Comparison of ENCODE assay signal across 24 cellular contexts in the genomic region with DNA sequence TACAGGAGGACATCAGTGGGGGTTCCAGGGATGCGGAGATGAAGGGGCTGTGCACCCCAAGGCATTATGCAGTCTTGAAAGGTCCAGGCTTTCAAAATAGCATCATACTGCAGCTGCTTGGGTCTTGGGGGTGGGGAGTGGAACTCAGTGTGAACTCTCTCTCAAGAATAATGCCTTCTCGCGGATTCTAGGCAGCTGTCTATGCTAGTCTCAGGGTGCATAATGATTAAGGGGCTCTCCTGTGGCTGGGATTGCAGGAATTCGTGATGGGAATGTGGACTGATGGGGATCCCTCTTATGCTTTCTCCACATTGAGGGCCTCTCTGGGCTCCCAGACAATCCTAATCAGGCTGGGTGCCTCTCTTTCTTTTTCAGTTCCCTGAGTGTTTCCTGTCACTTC.
"Had no signal": no experiment of that assay in that cellular context is flagged by ENCODE, and none has a peak within 500 bp of the region (broad histone marks: within the 10 kb centered on the region; RNA-seq: fewer than 3 reads in every experiment).

No MANE protein-coding gene starts in this region.

- H3K9me3 Mint-ChIP-seq: dendritic cell treated with granulocyte-macrophage colony-stimulating factor and Interleukin-4, amounts not matched to agents 40 ng/mL and 50 ng/mL, for 4 days; memory B cell; naive B cell had no signal

- H3K4me3 ChIP-seq: esophagus squamous epithelium, heart right ventricle, spleen, suprapubic skin, tibial nerve had no signal

- H3K27ac Mint-ChIP-seq: activated CD8-positive, alpha-beta memory T cell treated with anti-CD3 and anti-CD28 coated beads, Interleukin-2, amount 10 ng/mL, durations not matched to agents 7 days and 5 days; activated CD8-positive, alpha-beta T cell treated with anti-CD3 and anti-CD28 coated beads, Interleukin-2, amount 10 ng/mL, durations not matched to agents 7 days and 5 days; activated naive CD4-positive, alpha-beta T cell treated with anti-CD3 and anti-CD28 coated beads, Interleukin-2, amount 50 U/mL, for 72 hours; activated T-cell treated with anti-CD3 and anti-CD28 coated beads, Interleukin-2, amount 50 U/mL, for 72 hours; dendritic cell treated with granulocyte-macrophage colony-stimulating factor and Interleukin-4, amounts not matched to agents 40 ng/mL and 50 ng/mL, for 4 days; memory B cell; T-helper 17 cell had no signal

- H3K36me3 Mint-ChIP-seq: activated CD8-positive, alpha-beta memory T cell treated with anti-CD3 and anti-CD28 coated beads, Interleukin-2, amount 10 ng/mL, durations not matched to agents 7 days and 5 days; activated naive CD4-positive, alpha-beta T cell treated with anti-CD3 and anti-CD28 coated beads, Interleukin-2, amount 50 U/mL, for 72 hours; memory B cell; naive B cell had no signal

- DNase-seq: activated CD4-positive, alpha-beta T cell treated with anti-CD3 and anti-CD28 coated beads for 1 hour; activated CD8-positive, alpha-beta memory T cell treated with anti-CD3 and anti-CD28 coated beads, Interleukin-2, amount 10 ng/mL, durations not matched to agents 7 days and 5 days; activated CD8-positive, alpha-beta T cell treated with anti-CD3 and anti-CD28 coated beads, Interleukin-2, amount 10 ng/mL, durations not matched to agents 7 days and 5 days; activated naive CD4-positive, alpha-beta T cell; activated T-cell treated with anti-CD3 and anti-CD28 coated beads for 4 hours; activated T-cell treated with anti-CD3 and anti-CD28 coated beads, Interleukin-2, amount 50 U/mL, for 72 hours; esophagus squamous epithelium; foreskin melanocyte; heart right ventricle; naive B cell; occipital lobe; right cardiac atrium; spleen; stimulated activated naive CD4-positive, alpha-beta T cell; T-helper 17 cell; T1000; WERI-Rb-1 had no signal

- H3K4me1 ChIP-seq: esophagus squamous epithelium, heart right ventricle, spleen, suprapubic skin, tibial nerve had no signal

- H3K4me3 Mint-ChIP-seq: activated CD8-positive, alpha-beta memory T cell treated with anti-CD3 and anti-CD28 coated beads, Interleukin-2, amount 10 ng/mL, durations not matched to agents 7 days and 5 days; activated CD8-positive, alpha-beta T cell treated with anti-CD3 and anti-CD28 coated beads, Interleukin-2, amount 10 ng/mL, durations not matched to agents 7 days and 5 days; activated T-cell treated with anti-CD3 and anti-CD28 coated beads, Interleukin-2, amount 50 U/mL, for 72 hours; central memory CD8-positive, alpha-beta T cell; dendritic cell treated with granulocyte-macrophage colony-stimulating factor and Interleukin-4, amounts not matched to agents 40 ng/mL and 50 ng/mL, for 4 days; memory B cell; naive B cell; T-helper 17 cell had no signal

- H3K9me3 ChIP-seq: esophagus squamous epithelium, spleen, suprapubic skin, tibial nerve had no signal

- H3K36me3 ChIP-seq: esophagus squamous epithelium, heart right ventricle, spleen, suprapubic skin, tibial nerve, WERI-Rb-1 had no signal

- ATAC-seq: activated CD8-positive, alpha-beta memory T cell treated with anti-CD3 and anti-CD28 coated beads, Interleukin-2, amount 10 ng/mL, durations not matched to agents 7 days and 5 days; activated CD8-positive, alpha-beta T cell treated with anti-CD3 and anti-CD28 coated beads, Interleukin-2, amount 10 ng/mL, durations not matched to agents 7 days and 5 days; activated naive CD4-positive, alpha-beta T cell treated with anti-CD3 and anti-CD28 coated beads, Interleukin-2, amount 50 U/mL, for 72 hours; activated T-cell treated with anti-CD3 and anti-CD28 coated beads, Interleukin-2, amount 50 U/mL, for 72 hours; heart right ventricle; right cardiac atrium; T-helper 17 cell had no signal

- H3K27ac ChIP-seq: esophagus squamous epithelium, heart right ventricle, spleen, suprapubic skin, tibial nerve, WERI-Rb-1 had no signal

- FAIRE-seq: bronchial epithelial cell had no signal

- H3K27me3 Mint-ChIP-seq: activated CD8-positive, alpha-beta memory T cell treated with anti-CD3 and anti-CD28 coated beads, Interleukin-2, amount 10 ng/mL, durations not matched to agents 7 days and 5 days; central memory CD8-positive, alpha-beta T cell; dendritic cell treated with granulocyte-macrophage colony-stimulating factor and Interleukin-4, amounts not matched to agents 40 ng/mL and 50 ng/mL, for 4 days; memory B cell; T-helper 17 cell had no signal

- H3K27me3 ChIP-seq: esophagus squamous epithelium, heart right ventricle, spleen, suprapubic skin, tibial nerve had no signal

- H3K4me1 Mint-ChIP-seq: activated CD8-positive, alpha-beta memory T cell treated with anti-CD3 and anti-CD28 coated beads, Interleukin-2, amount 10 ng/mL, durations not matched to agents 7 days and 5 days; central memory CD8-positive, alpha-beta T cell; memory B cell; naive B cell; T-helper 17 cell had no signal
